Comparison of ENCODE assay signal across 2 cellular contexts in genomic region chr5:84599964-84600363, GRCh38.
TF ChIP-seq lines count a peak whose summit lies in the region.

No MANE protein-coding gene starts in this region.

TF ChIP-seq in GM23338, 12 proteins besides CTCF, POLR2A, EP300 and RAD21:
- no peak for TF ChIP-seq ZNF462 (CRISPR knock-in tag; IDR thresholded peaks at IDR 0.05)
- no peak for TF ChIP-seq ETS1 (IDR thresholded peaks at IDR 0.05)

TF ChIP-seq in H1, 55 proteins besides CTCF, POLR2A, EP300 and RAD21:
- TF ChIP-seq CHD7 (IDR thresholded peaks at IDR 0.05; ENCODE audit: insufficient replicate concordance, low read length) (no peak), CTBP2 (IDR thresholded peaks at IDR 0.05; ENCODE audit: borderline replicate concordance, insufficient read depth, insufficient read length, low read length) (no peak), SUZ12 (IDR thresholded peaks at IDR 0.05; ENCODE audit: low read length) (no peak), HDAC2 (IDR thresholded peaks at IDR 0.05; ENCODE audit: borderline replicate concordance in 1 of 2, low read depth in 2 of 2, low read length in 2 of 2) (no peak), FOSL1 (IDR thresholded peaks at IDR 0.05; ENCODE audit: insufficient read depth, low read depth, low read length) (no peak)
